In genomic region chr11:64359712-64360402, GRCh38 we compare ENCODE assay signal across 7 cellular contexts. TPM values are rescaled to one million over a fixed set of nuclear protein-coding genes. Genes with fewer than 3 reads are reported as not detected.
DNase-seq lines count a peak whose midpoint lies in the region; ATAC-seq, FAIRE-seq and TF ChIP-seq lines count a peak whose summit lies in the region.
"Had no signal": no experiment of that assay in that cellular context is flagged by ENCODE, and none has a peak within 500 bp of the region (broad histone marks: within the 10 kb centered on the region; RNA-seq: fewer than 3 reads in every experiment).

No MANE protein-coding gene starts in this region.

- H3K9me3 ChIP-seq in right lobe of liver, result no peaks in the 10 kb centered on the region

- no peak for ATAC-seq in right lobe of liver

- TF ChIP-seq CTCF in right lobe of liver (IDR thresholded peaks at IDR 0.05), result no peak

- H3K36me3 ChIP-seq in right lobe of liver, result peaks cover 0 to 15% (median 8%) of the 10 kb centered on the region in 4 donors

- no peak for DNase-seq in HTR-8/SVneo (ENCODE audit: insufficient read length, low spot score)
- peak; percentile 15 for DNase-seq in activated effector memory CD4-positive, alpha-beta T cell treated with Interleukin-2 at 50 U/mL for 16 hours
- DNase-seq in right lobe of liver, result no peak
- no peak for DNase-seq in NCI-H2029 (lab: John Stamatoyannopoulos, UW)
- no peak for DNase-seq in stimulated activated naive CD4-positive, alpha-beta T cell treated with Interleukin-2 at 50 U/mL for 16 hours (lab: John Stamatoyannopoulos, UW)
- DNase-seq in activated CD4-positive, CD25-positive, alpha-beta regulatory T cell (lab: John Stamatoyannopoulos, UW), result no peak

- no peaks in the 10 kb centered on the region for H3K27me3 ChIP-seq in right lobe of liver

- WGBS in right lobe of liver (ENCODE audit: insufficient coverage, low coverage, low lambda C conversion rate, missing lambda C conversion rate), result 53% methylated on average over 9 of the region's 35 CpGs

- peaks cover 0 to 21% (median 2%) of the 10 kb centered on the region in 4 donors for H3K4me1 ChIP-seq in right lobe of liver

- peak; percentile 49 for FAIRE-seq in HTR-8/SVneo (lab: Jason Lieb, UNC)
- FAIRE-seq: colon had no signal

- H3K27ac ChIP-seq in right lobe of liver, result no peak overlapping the region

- peak overlapping the region; percentile 71 to 88 (median 85) for H3K4me3 ChIP-seq in right lobe of liver

- intact Hi-C loops in right lobe of liver (cut with DNase I), result no loop called here

- TF ChIP-seq POLR2A in right lobe of liver (IDR thresholded peaks at IDR 0.05), result no peak

RNA-seq across cellular contexts. Expression of gene RPS6KA4, which starts 0.9 kb away (rescaled TPM):
- 10 to 100 TPM in 3 of 6 experiments, 1 to 10 TPM in 3; 6.6 to 17.9 (median 10.3) TPM for total RNA-seq in right lobe of liver

RNA-seq across cellular contexts. Expression of gene CCDC88B, which starts 19.9 kb away (rescaled TPM):
- 10 to 100 TPM in 1 of 6 experiments, 1 to 10 TPM in 5; 2.4 to 10.6 (median 4.9) TPM for total RNA-seq in right lobe of liver

RNA-seq across cellular contexts. Expression of gene PRDX5, which starts 41.9 kb away (rescaled TPM):
- 100 to 1,000 TPM in 2 of 6 experiments, 10 to 100 TPM in 4; 84.0 to 172 (median 89.3) TPM for total RNA-seq in right lobe of liver

RNA-seq across cellular contexts. Expression of gene TRMT112, which starts 42.5 kb away (rescaled TPM):
- 100 to 1,000 TPM in 2 of 6 experiments, 10 to 100 TPM in 4; 58.0 to 122 (median 85.3) TPM for total RNA-seq in right lobe of liver

RNA-seq across cellular contexts. Expression of gene ESRRA, which starts 54.5 kb away (rescaled TPM):
- 10 to 100 TPM; 28.5 to 82.6 (median 47.7) TPM for total RNA-seq in right lobe of liver
